Comparison of ENCODE assay signal across 8 cellular contexts in genomic region chr21:14215971-14216621, GRCh38. TPM values are rescaled to one million over a fixed set of nuclear protein-coding genes. Genes with fewer than 3 reads are reported as not detected.
DNase-seq lines count a peak whose midpoint lies in the region; ATAC-seq, FAIRE-seq and TF ChIP-seq lines count a peak whose summit lies in the region.

A gene with protein sequence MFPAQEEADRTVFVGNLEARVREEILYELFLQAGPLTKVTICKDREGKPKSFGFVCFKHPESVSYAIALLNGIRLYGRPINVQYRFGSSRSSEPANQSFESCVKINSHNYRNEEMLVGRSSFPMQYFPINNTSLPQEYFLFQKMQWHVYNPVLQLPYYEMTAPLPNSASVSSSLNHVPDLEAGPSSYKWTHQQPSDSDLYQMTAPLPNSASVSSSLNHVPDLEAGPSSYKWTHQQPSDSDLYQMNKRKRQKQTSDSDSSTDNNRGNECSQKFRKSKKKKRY (plus strand): TSS chr21:14216157. CDS start chr21:14216187, 30 bp downstream.

- H3K4me1 ChIP-seq in kidney (ENCODE audit: control insufficient read depth in 1 of 2, insufficient read depth in 1 of 2, low read depth in 1 of 2, low read length in 2 of 2), result no peaks in the 10 kb centered on the region
- H3K4me1 ChIP-seq in SJCRH30, result no peaks in the 10 kb centered on the region

- H3K9me3 ChIP-seq in kidney (ENCODE audit: control insufficient read depth in 1 of 2, low read length in 2 of 2) (no peaks in the 10 kb centered on the region), SJCRH30 (replicated peaks) (no peaks in the 10 kb centered on the region)

- FAIRE-seq in kidney (lab: Jason Lieb, UNC), result no peak

- H3K27ac ChIP-seq in kidney (ENCODE audit: low read depth in 2 of 2, low read length in 2 of 2) (no peak within 1 kb of the TSS), SJCRH30 (no peak within 1 kb of the TSS)

- DNase-seq in GM12864 (ENCODE audit: low read depth), result no peak
- DNase-seq in NCI-H146 (lab: John Stamatoyannopoulos, UW), result peak; percentile 52
- DNase-seq in activated CD4-positive, CD25-positive, alpha-beta regulatory T cell (lab: John Stamatoyannopoulos, UW), result peak; percentile 41 to 57 (median 53)
- DNase-seq in central memory CD4-positive, alpha-beta T cell, result peak; percentile 70
- peak; percentile 85 for DNase-seq in kidney
- DNase-seq in stimulated activated CD4-positive, alpha-beta T cell treated with anti-CD3 and anti-CD28 coated beads, Interleukin-15, amount 100 ng/mL, for 1 hour (ENCODE audit: low read depth in 1 of 2, low spot score in 1 of 2), result peak; percentile 52 to 74
- no peak for DNase-seq in SJCRH30

- H3K36me3 ChIP-seq in kidney (ENCODE audit: control insufficient read depth in 1 of 2, insufficient read depth in 2 of 2, low read length in 2 of 2) (no peaks in the 10 kb centered on the region), SJCRH30 (no peaks in the 10 kb centered on the region)

- TF ChIP-seq CTCF in GM12864 (IDR thresholded peaks at IDR 0.05; ENCODE audit: low read depth, low read length, missing control alignments), result no peak
- no peak for TF ChIP-seq CTCF in kidney (IDR thresholded peaks at IDR 0.05; ENCODE audit: borderline replicate concordance, extremely low read depth, insufficient read depth)

- peak; percentile 94 for ATAC-seq in HG02623 (IDR thresholded peaks at IDR 0.05; ENCODE audit: unreplicated experiment)

- peak within 1 kb of the TSS; percentile 35 to 72 for H3K9ac ChIP-seq in kidney (ENCODE audit: low read length in 2 of 2)

- H3K27me3 ChIP-seq in SJCRH30, result peaks cover 4% of the 10 kb centered on the region; the same call in 1 of the 2 replicates

- intact Hi-C loops in kidney (cut with DNase I), result no loop called here

- peak within 1 kb of the TSS; percentile 76 for H3K4me3 ChIP-seq in GM12864 (ENCODE audit: low read depth, low read length)
- peak within 1 kb of the TSS; percentile 76 to 80 for H3K4me3 ChIP-seq in kidney (ENCODE audit: low read length in 2 of 2)
- no peak within 1 kb of the TSS for H3K4me3 ChIP-seq in SJCRH30

RNA-seq across cellular contexts. Expression of the gene that starts here (rescaled TPM):
- total RNA-seq in kidney, result 3.3 TPM
- polyA plus RNA-seq in kidney (ENCODE audit: insufficient read depth, low read depth, low replicate concordance), result 6.9 TPM
- total RNA-seq in SJCRH30 (2014; rRNA removed; shearing (Covaris generic)), result not detected in 2 replicates

Comparison
In these comparisons a context has a peak if more than half of its experiments do, and no peak if none do; other contexts are left out.
1. DNase-seq: peak in NCI-H146 (single experiment), activated CD4-positive, CD25-positive, alpha-beta regulatory T cell (4 of 4), central memory CD4-positive, alpha-beta T cell (single experiment), kidney (single experiment) and stimulated activated CD4-positive, alpha-beta T cell treated with anti-CD3 and anti-CD28 coated beads, Interleukin-15, amount 100 ng/mL, for 1 hour (2 of 2); none in GM12864 (single experiment) and SJCRH30 (0 of 2).